ENCODE assay signal across 38 cellular contexts in the genomic region with DNA sequence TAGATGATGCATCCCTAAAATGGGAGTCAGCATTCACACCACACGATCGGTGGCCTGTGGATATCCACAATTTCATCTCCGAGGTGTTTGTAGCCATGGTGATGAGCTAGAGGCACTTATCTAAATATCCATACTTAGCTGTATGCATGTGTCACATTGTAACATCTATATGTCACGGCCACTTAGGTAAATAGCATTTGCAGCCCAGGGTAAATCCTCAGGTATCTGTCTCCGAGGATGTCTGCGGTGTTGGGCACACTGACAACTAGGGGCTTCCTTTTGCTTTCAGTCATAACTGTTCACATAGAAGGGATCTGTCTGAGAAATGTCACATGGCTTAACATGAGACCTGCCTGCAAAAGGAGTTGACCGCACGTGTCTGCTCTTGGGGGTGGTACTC.
"Had no signal": no experiment of that assay in that cellular context is flagged by ENCODE, and none has a peak within 500 bp of the region (broad histone marks: within the 10 kb centered on the region; RNA-seq: fewer than 3 reads in every experiment).

No MANE protein-coding gene starts in this region.

- H3K27ac ChIP-seq: adrenal gland, ascending aorta, body of pancreas, brain microvascular endothelial cell, breast epithelium, cardiac muscle cell had no signal

- H3K27ac Mint-ChIP-seq: activated naive CD4-positive, alpha-beta T cell treated with anti-CD3 and anti-CD28 coated beads for 36 hours; activated naive CD4-positive, alpha-beta T cell treated with anti-CD3 and anti-CD28 coated beads, Interleukin-2, amount 10 ng/mL, durations not matched to agents 7 days and 5 days; activated naive CD4-positive, alpha-beta T cell treated with anti-CD3 and anti-CD28 coated beads, Interleukin-2, amount 50 U/mL, for 24 hours; activated naive CD4-positive, alpha-beta T cell treated with anti-CD3 and anti-CD28 coated beads, Interleukin-2, amount 50 U/mL, for 72 hours; activated naive CD8-positive, alpha-beta T cell; activated naive CD8-positive, alpha-beta T cell treated with anti-CD3 and anti-CD28 coated beads for 36 hours; activated naive CD8-positive, alpha-beta T cell treated with anti-CD3 and anti-CD28 coated beads, Interleukin-2, amount 10 ng/mL, durations not matched to agents 7 days and 5 days; activated naive CD8-positive, alpha-beta T cell treated with anti-CD3 and anti-CD28 coated beads, Interleukin-2, amount 50 U/mL, for 24 hours; activated T-cell treated with anti-CD3 and anti-CD28 coated beads, Interleukin-2, amount 50 U/mL, for 24 hours; activated T-cell treated with anti-CD3 and anti-CD28 coated beads, Interleukin-2, amount 50 U/mL, for 72 hours; activated T-helper 1 cell treated with anti-CD3 and anti-CD28 coated beads, Interleukin-12 subunit alpha, Interleukin-12 subunit beta, Interleukin-2, Interleukin-4 antibody, amounts not matched to agents 30 ng/mL and 10 ng/mL and 1 ng/mL, durations not matched to agents 14 hours and 24 hours and 36 hours; activated T-helper 17 cell treated with anti-CD3 and anti-CD28 coated beads, Interleukin-2, amount 50 U/mL, for 72 hours; activated T-helper 2 cell treated with anti-CD3 and anti-CD28 coated beads, Interferon-gamma antibody, Interleukin-2, Interleukin-4, amounts not matched to agents 10 μg/mL and 5 μg/mL and 100 μg/mL, durations not matched to agents 14 hours and 24 hours and 36 hours had no signal

- H3K9me3 ChIP-seq: adrenal gland, ascending aorta, body of pancreas, breast epithelium had no signal

- ATAC-seq: activated naive CD4-positive, alpha-beta T cell treated with anti-CD3 and anti-CD28 coated beads, Interleukin-2, amount 50 U/mL, for 72 hours; activated naive CD8-positive, alpha-beta T cell treated with anti-CD3 and anti-CD28 coated beads, Interleukin-2, amount 50 U/mL, for 24 hours; activated T-cell treated with anti-CD3 and anti-CD28 coated beads, Interleukin-2, amount 50 U/mL, for 4 hours; activated T-cell treated with anti-CD3 and anti-CD28 coated beads, Interleukin-2, amount 50 U/mL, for 72 hours; activated T-helper 17 cell treated with anti-CD3 and anti-CD28 coated beads, Interleukin-2, amount 50 U/mL, for 72 hours; body of pancreas had no signal

- H3K27me3 ChIP-seq: adrenal gland, ascending aorta, body of pancreas, brain microvascular endothelial cell, breast epithelium, cardiac muscle cell had no signal

- H3K36me3 Mint-ChIP-seq: activated naive CD4-positive, alpha-beta T cell treated with anti-CD3 and anti-CD28 coated beads, Interleukin-2, amount 10 ng/mL, durations not matched to agents 7 days and 5 days; activated naive CD4-positive, alpha-beta T cell treated with anti-CD3 and anti-CD28 coated beads, Interleukin-2, amount 50 U/mL, for 24 hours; activated naive CD4-positive, alpha-beta T cell treated with anti-CD3 and anti-CD28 coated beads, Interleukin-2, amount 50 U/mL, for 72 hours; activated naive CD8-positive, alpha-beta T cell; activated naive CD8-positive, alpha-beta T cell treated with anti-CD3 and anti-CD28 coated beads for 36 hours; activated naive CD8-positive, alpha-beta T cell treated with anti-CD3 and anti-CD28 coated beads, Interleukin-2, amount 10 ng/mL, durations not matched to agents 7 days and 5 days; brain had no signal

- H3K9me3 Mint-ChIP-seq: activated naive CD4-positive, alpha-beta T cell treated with anti-CD3 and anti-CD28 coated beads for 36 hours; activated naive CD4-positive, alpha-beta T cell treated with anti-CD3 and anti-CD28 coated beads, Interleukin-2, amount 50 U/mL, for 24 hours; activated naive CD4-positive, alpha-beta T cell treated with anti-CD3 and anti-CD28 coated beads, Interleukin-2, amount 50 U/mL, for 72 hours; activated naive CD8-positive, alpha-beta T cell treated with anti-CD3 and anti-CD28 coated beads for 36 hours; activated naive CD8-positive, alpha-beta T cell treated with anti-CD3 and anti-CD28 coated beads, Interleukin-2, amount 10 ng/mL, durations not matched to agents 7 days and 5 days; activated naive CD8-positive, alpha-beta T cell treated with anti-CD3 and anti-CD28 coated beads, Interleukin-2, amount 50 U/mL, for 24 hours; activated T-cell treated with anti-CD3 and anti-CD28 coated beads, Interleukin-2, amount 50 U/mL, for 24 hours; activated T-cell treated with anti-CD3 and anti-CD28 coated beads, Interleukin-2, amount 50 U/mL, for 4 hours; activated T-cell treated with anti-CD3 and anti-CD28 coated beads, Interleukin-2, amount 50 U/mL, for 72 hours had no signal

- FAIRE-seq: astrocyte had no signal

- H3K4me1 Mint-ChIP-seq: activated naive CD4-positive, alpha-beta T cell treated with anti-CD3 and anti-CD28 coated beads, Interleukin-2, amount 10 ng/mL, durations not matched to agents 7 days and 5 days; activated naive CD4-positive, alpha-beta T cell treated with anti-CD3 and anti-CD28 coated beads, Interleukin-2, amount 50 U/mL, for 24 hours; activated naive CD8-positive, alpha-beta T cell treated with anti-CD3 and anti-CD28 coated beads for 36 hours; activated naive CD8-positive, alpha-beta T cell treated with anti-CD3 and anti-CD28 coated beads, Interleukin-2, amount 10 ng/mL, durations not matched to agents 7 days and 5 days; activated naive CD8-positive, alpha-beta T cell treated with anti-CD3 and anti-CD28 coated beads, Interleukin-2, amount 50 U/mL, for 24 hours; activated T-helper 17 cell treated with anti-CD3 and anti-CD28 coated beads, Interleukin-2, amount 50 U/mL, for 72 hours; central memory CD8-positive, alpha-beta T cell had no signal

- H3K4me3 Mint-ChIP-seq: activated naive CD4-positive, alpha-beta T cell treated with anti-CD3 and anti-CD28 coated beads for 36 hours; activated naive CD4-positive, alpha-beta T cell treated with anti-CD3 and anti-CD28 coated beads, Interleukin-2, amount 10 ng/mL, durations not matched to agents 7 days and 5 days; activated naive CD4-positive, alpha-beta T cell treated with anti-CD3 and anti-CD28 coated beads, Interleukin-2, amount 50 U/mL, for 24 hours; activated naive CD8-positive, alpha-beta T cell; activated naive CD8-positive, alpha-beta T cell treated with anti-CD3 and anti-CD28 coated beads for 36 hours; activated naive CD8-positive, alpha-beta T cell treated with anti-CD3 and anti-CD28 coated beads, Interleukin-2, amount 10 ng/mL, durations not matched to agents 7 days and 5 days; activated naive CD8-positive, alpha-beta T cell treated with anti-CD3 and anti-CD28 coated beads, Interleukin-2, amount 50 U/mL, for 24 hours; activated T-cell treated with anti-CD3 and anti-CD28 coated beads, Interleukin-2, amount 50 U/mL, for 24 hours; activated T-cell treated with anti-CD3 and anti-CD28 coated beads, Interleukin-2, amount 50 U/mL, for 4 hours; activated T-cell treated with anti-CD3 and anti-CD28 coated beads, Interleukin-2, amount 50 U/mL, for 72 hours; activated T-helper 1 cell treated with anti-CD3 and anti-CD28 coated beads, Interleukin-12 subunit alpha, Interleukin-12 subunit beta, Interleukin-2, Interleukin-4 antibody, amounts not matched to agents 30 ng/mL and 10 ng/mL and 1 ng/mL, durations not matched to agents 14 hours and 24 hours and 36 hours; activated T-helper 17 cell treated with anti-CD3 and anti-CD28 coated beads, Interleukin-2, amount 50 U/mL, for 72 hours; central memory CD8-positive, alpha-beta T cell had no signal

- H3K36me3 ChIP-seq: adrenal gland, ascending aorta, brain microvascular endothelial cell, breast epithelium, cardiac muscle cell had no signal

- H3K27me3 Mint-ChIP-seq: activated naive CD4-positive, alpha-beta T cell treated with anti-CD3 and anti-CD28 coated beads, Interleukin-2, amount 10 ng/mL, durations not matched to agents 7 days and 5 days; activated naive CD4-positive, alpha-beta T cell treated with anti-CD3 and anti-CD28 coated beads, Interleukin-2, amount 50 U/mL, for 24 hours; activated naive CD8-positive, alpha-beta T cell; activated naive CD8-positive, alpha-beta T cell treated with anti-CD3 and anti-CD28 coated beads, Interleukin-2, amount 10 ng/mL, durations not matched to agents 7 days and 5 days; activated naive CD8-positive, alpha-beta T cell treated with anti-CD3 and anti-CD28 coated beads, Interleukin-2, amount 50 U/mL, for 24 hours; activated T-cell treated with anti-CD3 and anti-CD28 coated beads, Interleukin-2, amount 50 U/mL, for 24 hours; activated T-helper 17 cell treated with anti-CD3 and anti-CD28 coated beads, Interleukin-2, amount 50 U/mL, for 72 hours; central memory CD8-positive, alpha-beta T cell had no signal

- DNase-seq: activated effector memory CD4-positive, alpha-beta T cell treated with anti-CD3 and anti-CD28 coated beads, Interleukin-2, amount 50 U/mL, for 16 hours; activated effector memory CD4-positive, alpha-beta T cell treated with Interleukin-2 at 50 U/mL for 16 hours; activated gamma-delta T cell; activated gamma-delta T cell treated with Interleukin-2 at 50 U/mL for 16 hours; activated naive CD4-positive, alpha-beta T cell; activated naive CD4-positive, alpha-beta T cell treated with anti-CD3 and anti-CD28 coated beads for 36 hours; activated naive CD4-positive, alpha-beta T cell treated with anti-CD3 and anti-CD28 coated beads, Interleukin-2, amount 10 ng/mL, durations not matched to agents 7 days and 5 days; activated naive CD4-positive, alpha-beta T cell treated with anti-CD3 and anti-CD28 coated beads, Interleukin-2, amount 50 U/mL, for 16 hours; activated naive CD4-positive, alpha-beta T cell treated with Interleukin-2 at 50 U/mL for 16 hours; activated naive CD8-positive, alpha-beta T cell treated with anti-CD3 and anti-CD28 coated beads for 36 hours; activated naive CD8-positive, alpha-beta T cell treated with anti-CD3 and anti-CD28 coated beads, Interleukin-2, amount 10 ng/mL, durations not matched to agents 7 days and 5 days; activated naive CD8-positive, alpha-beta T cell treated with anti-CD3 and anti-CD28 coated beads, Interleukin-2, amount 50 U/mL, for 24 hours; activated T-cell treated with anti-CD3 and anti-CD28 coated beads, Interleukin-2, amount 50 U/mL, for 1 hour; activated T-cell treated with anti-CD3 and anti-CD28 coated beads, Interleukin-2, amount 50 U/mL, for 24 hours; activated T-cell treated with anti-CD3 and anti-CD28 coated beads, Interleukin-2, amount 50 U/mL, for 4 hours; activated T-cell treated with anti-CD3 and anti-CD28 coated beads, Interleukin-2, amount 50 U/mL, for 48 hours; activated T-cell treated with anti-CD3 and anti-CD28 coated beads, Interleukin-2, amount 50 U/mL, for 72 hours; adrenal gland; amniotic stem cell; anterior cingulate cortex; aorta; body of pancreas; brain microvascular endothelial cell; caudate nucleus; central memory CD4-positive, alpha-beta T cell; cerebellar nuclear complex had no signal

- H3K4me1 ChIP-seq: adrenal gland, ascending aorta, body of pancreas, breast epithelium had no signal

- H3K4me3 ChIP-seq: adrenal gland, ascending aorta, body of pancreas, breast epithelium, cardiac muscle cell had no signal
